ENCODE assay signal across 10 cellular contexts in genomic region chr12:176321-177181, GRCh38. TPM values are rescaled to one million over a fixed set of nuclear protein-coding genes. Genes with fewer than 3 reads are reported as not detected.
DNase-seq lines count a peak whose midpoint lies in the region; ATAC-seq and TF ChIP-seq lines count a peak whose summit lies in the region.
"Had no signal": no experiment of that assay in that cellular context is flagged by ENCODE, and none has a peak within 500 bp of the region (broad histone marks: within the 10 kb centered on the region; RNA-seq: fewer than 3 reads in every experiment).

No MANE protein-coding gene starts in this region.

- BruUV-seq in Caco-2 (replicated peaks; lab: Mats Ljungman, UMichigan): no TSS peak

- H3K27me3 Mint-ChIP-seq in Caco-2 (ENCODE audit: insufficient read depth, unreplicated experiment): no peaks in the 10 kb centered on the region

- no peaks in the 10 kb centered on the region for H3K9me3 Mint-ChIP-seq in Caco-2 (ENCODE audit: unreplicated experiment)
- H3K9me3 Mint-ChIP-seq: activated CD8-positive, alpha-beta T cell treated with anti-CD3 and anti-CD28 coated beads for 36 hours had no signal

- no peak overlapping the region for H3K27ac ChIP-seq in colonic mucosa

- peaks cover 14% of the 10 kb centered on the region for H3K4me1 Mint-ChIP-seq in Caco-2 (ENCODE audit: low read depth, unreplicated experiment)

- CTCF ChIA-PET in Caco-2 (lab: Charles Lee): no interaction called here

- H3K36me3 Mint-ChIP-seq in Caco-2 (ENCODE audit: insufficient read depth, unreplicated experiment): no peaks in the 10 kb centered on the region

- H3K36me3 ChIP-seq in Caco-2 (ENCODE audit: control insufficient read depth, insufficient read depth, low read length): no peaks in the 10 kb centered on the region
- H3K36me3 ChIP-seq in colonic mucosa: no peaks in the 10 kb centered on the region

- H3K27me3 ChIP-seq in Caco-2 (replicated peaks; ENCODE audit: control insufficient read depth, insufficient read depth, low read length) (no peaks in the 10 kb centered on the region), colonic mucosa (no peaks in the 10 kb centered on the region)

- H3K27ac Mint-ChIP-seq in Caco-2 (ENCODE audit: unreplicated experiment): peak overlapping the region; percentile 18
- H3K27ac Mint-ChIP-seq: activated CD8-positive, alpha-beta T cell treated with anti-CD3 and anti-CD28 coated beads for 36 hours had no signal

- TF ChIP-seq CTCF in Caco-2 (IDR thresholded peaks at IDR 0.05; ENCODE audit: insufficient read depth in 1 of 2, low read depth in 1 of 2, low read length in 1 of 2, severe bottlenecking in 1 of 2, unreplicated experiment in 1 of 2) (peak in 1 of 2 experiments; percentile 5), colonic mucosa (IDR thresholded peaks at IDR 0.05) (no peak)

- DNase-seq in Caco-2: peak; percentile 50 to 80
- peak; percentile 100 for DNase-seq in NCI-H2171 treated with DMSO at 0.1 percent for 48 hours (lab: John Stamatoyannopoulos, UW)
- DNase-seq in colonic mucosa: peak; percentile 68
- DNase-seq in mucosa of gallbladder (ENCODE audit: low spot score): peak; percentile 62
- no peak for DNase-seq in middle frontal gyrus (ENCODE audit: extremely low spot score, low spot score)
- DNase-seq: activated CD8-positive, alpha-beta T cell treated with anti-CD3 and anti-CD28 coated beads for 36 hours; NCI-H2107 had no signal

- no peak overlapping the region for H3K9ac ChIP-seq in colonic mucosa (ENCODE audit: low read depth in 2 of 2, low read length in 2 of 2)

- no peak for ATAC-seq in activated CD4-positive, CD25-positive, alpha-beta regulatory T cell treated with anti-CD3 and anti-CD28 coated beads, Interleukin-2, amount 50 U/mL, for 24 hours
- ATAC-seq in HG02678 (IDR thresholded peaks at IDR 0.05; ENCODE audit: unreplicated experiment) (no peak), GM19463 (IDR thresholded peaks at IDR 0.05; ENCODE audit: unreplicated experiment) (no peak)
- ATAC-seq: activated CD8-positive, alpha-beta T cell treated with anti-CD3 and anti-CD28 coated beads for 36 hours had no signal

- H3K9me3 ChIP-seq in Caco-2 (no peaks in the 10 kb centered on the region), colonic mucosa (no peaks in the 10 kb centered on the region)

- no peak overlapping the region for H3K4me3 Mint-ChIP-seq in Caco-2 (ENCODE audit: unreplicated experiment)
- H3K4me3 Mint-ChIP-seq: activated CD8-positive, alpha-beta T cell treated with anti-CD3 and anti-CD28 coated beads for 36 hours had no signal

- H3K4me1 ChIP-seq in Caco-2 (peaks cover 12% of the 10 kb centered on the region), colonic mucosa (no peaks in the 10 kb centered on the region)

- POLR2A ChIA-PET in Caco-2 (lab: Charles Lee): no interaction called here

- intact Hi-C loops in Caco-2 (cut with micrococcal nuclease; ENCODE audit: unreplicated experiment): no loop called here
- intact Hi-C loops in colonic mucosa (cut with DNase I): no loop called here

- H3K4me3 ChIP-seq in Caco-2 (ENCODE audit: low read depth, low read length) (no peak overlapping the region), colonic mucosa (no peak overlapping the region)

RNA-seq across cellular contexts. Expression of gene SLC6A12, which starts 37.4 kb away (rescaled TPM):
- total RNA-seq in Caco-2 (2022) (1.5 and 2.1 TPM in 2 replicates), colonic mucosa (1 to 10 TPM in 1 of 2 donors, under 1 TPM in 1; 0.16 to 2.5 TPM), mucosa of gallbladder (1.2 TPM)
- total RNA-seq: activated CD8-positive, alpha-beta T cell treated with anti-CD3 and anti-CD28 coated beads for 36 hours had no signal
